ENCODE assay signal across 8 cellular contexts in genomic region chr2:181183878-181184553, GRCh38.
DNase-seq lines count a peak whose midpoint lies in the region; ATAC-seq, FAIRE-seq and TF ChIP-seq lines count a peak whose summit lies in the region.

No MANE protein-coding gene starts in this region.

- TF ChIP-seq EP300 in HepG2 (IDR thresholded peaks at IDR 0.05; ENCODE audit: low read depth in 2 of 2, low read length in 2 of 2) (no peak), HepG2 (CRISPR knock-in tag; IDR thresholded peaks at IDR 0.05; ENCODE audit: borderline replicate concordance) (no peak)

- H3K4me2 ChIP-seq in HepG2 (ENCODE audit: low read depth, low read length) = no peak overlapping the region

- TF ChIP-seq RAD21 in HepG2 (CRISPR knock-in tag; IDR thresholded peaks at IDR 0.05) = no peak

- no peak for TF ChIP-seq POLR2A in HepG2 (IDR thresholded peaks at IDR 0.05; ENCODE audit: insufficient read depth in 1 of 2, low read depth in 2 of 2, low read length in 2 of 2)

- in situ Hi-C loops in HepG2 (cut with HindIII; ENCODE audit: extremely low pct_ligation_motif_present, low pct_unique_long_range_greater_than_20kb) = no loop called here

- no peaks in the 10 kb centered on the region for H3K36me3 ChIP-seq in HepG2 (replicated peaks in 1 of 2; ENCODE audit: control insufficient read depth in 1 of 2, insufficient read depth in 2 of 2, low read length in 2 of 2)

- no peak overlapping the region for H3K27ac ChIP-seq in HepG2 (ENCODE audit: extremely low read length, insufficient read depth, low read length)

- H2AFZ ChIP-seq in HepG2 (ENCODE audit: low read length) = no peak overlapping the region

- intact Hi-C loops in HepG2 (cut with micrococcal nuclease; ENCODE audit: unreplicated experiment) (no loop called here), left colon (cut with DNase I, micrococcal nuclease) (no loop called here)

- H3K9me3 ChIP-seq in HepG2 (ENCODE audit: low read length) = no peaks in the 10 kb centered on the region

- CTCF ChIA-PET in HepG2 (lab: Yijun Ruan, JAX; ENCODE audit: low intra/inter-chr PET ratio, low total read pairs) = no interaction called here

- TF ChIP-seq CTCF in HepG2 (CRISPR knock-in tag; IDR thresholded peaks at IDR 0.05) = no peak

- H3K4me3 ChIP-seq in HepG2 (replicated peaks in 1 of 3; ENCODE audit: insufficient read depth in 1 of 3, low read depth in 2 of 3, low read length in 3 of 3) = no peak overlapping the region

- no TSS peak for BruUV-seq in HepG2 (replicated peaks; lab: Mats Ljungman, UMichigan)

- under 1% methylated on average over 4 of the region's 4 CpGs for WGBS in HepG2 (ENCODE audit: low lambda C conversion rate)

- no peaks in the 10 kb centered on the region for H3K79me2 ChIP-seq in HepG2 (ENCODE audit: insufficient read depth, low read length)

- no peaks in the 10 kb centered on the region for H4K20me1 ChIP-seq in HepG2 (ENCODE audit: insufficient read depth, low read length)

- no peaks in the 10 kb centered on the region for H3K4me1 ChIP-seq in HepG2 (ENCODE audit: insufficient read depth, low read length)

- ATAC-seq in GM19023 (IDR thresholded peaks at IDR 0.05; ENCODE audit: unreplicated experiment) = peak; percentile 87
- ATAC-seq in HG02642 (IDR thresholded peaks at IDR 0.05; ENCODE audit: poor library complexity, unreplicated experiment) = peak; percentile 91
- no peak for ATAC-seq in HepG2
- ATAC-seq in left colon = no peak

- H3K27me3 ChIP-seq in HepG2 (ENCODE audit: control insufficient read depth in 1 of 2, insufficient read depth in 2 of 2, low read length in 2 of 2) = no peaks in the 10 kb centered on the region

- POLR2A ChIA-PET in HepG2 (lab: Yijun Ruan, JAX) = no interaction called here

- DNase-seq in LHCN-M2 (ENCODE audit: low read depth) (peak; percentile 11), HepG2 (ENCODE audit: low spot score) (no peak), NCI-H2029 (lab: John Stamatoyannopoulos, UW) (no peak), left colon (no peak), occipital lobe (lab: John Stamatoyannopoulos, UW) (no peak)
- DNase-seq in activated CD4-positive, alpha-beta T cell treated with anti-CD3 and anti-CD28 coated beads for 4 hours = no peak

- FAIRE-seq in HepG2 (lab: Jason Lieb, UNC) = no peak

- H3K9ac ChIP-seq in HepG2 (ENCODE audit: insufficient read depth, low read depth, low read length) = no peak overlapping the region

TF ChIP-seq in HepG2, 621 proteins besides CTCF, POLR2A, EP300 and RAD21:
- TF ChIP-seq ATF3 (CRISPR knock-in tag; IDR thresholded peaks at IDR 0.05) (no peak), ZNF121 (CRISPR knock-in tag; IDR thresholded peaks at IDR 0.05) (no peak), KLF11 (CRISPR knock-in tag; IDR thresholded peaks at IDR 0.05) (no peak), NFKB2 (CRISPR knock-in tag; IDR thresholded peaks at IDR 0.05; ENCODE audit: borderline replicate concordance) (no peak), CEBPB (IDR thresholded peaks at IDR 0.05; ENCODE audit: borderline replicate concordance, low read depth, low read length) (peak; percentile 22; the same call in 1 of the 2 replicates), RXRA (CRISPR knock-in tag; IDR thresholded peaks at IDR 0.05) (no peak), ZNF615 (CRISPR knock-in tag; IDR thresholded peaks at IDR 0.05; ENCODE audit: borderline replicate concordance) (no peak)

Comparison
In these comparisons a context has a peak if more than half of its experiments do, and no peak if none do; other contexts are left out.
1. ATAC-seq: peak in GM19023 (single experiment) and HG02642 (single experiment); none in HepG2 (single experiment) and left colon (single experiment).